20 cellular contexts compared by ENCODE assay signal in genomic region chr2:43008388-43008787, GRCh38.
DNase-seq lines count a peak whose midpoint lies in the region; ATAC-seq and TF ChIP-seq lines count a peak whose summit lies in the region.
"Had no signal": no experiment of that assay in that cellular context is flagged by ENCODE, and none has a peak within 500 bp of the region (broad histone marks: within the 10 kb centered on the region; RNA-seq: fewer than 3 reads in every experiment).

No MANE protein-coding gene starts in this region.

- H3K4me3 ChIP-seq in Peyer's patch (no peak overlapping the region), aorta (ENCODE audit: low read length in 2 of 2) (no peak overlapping the region)
- H3K4me3 ChIP-seq: A549, GM23338 had no signal

- H3K9me3 ChIP-seq in Peyer's patch: no peaks in the 10 kb centered on the region
- H3K9me3 ChIP-seq in aorta (ENCODE audit: control insufficient read depth, low read length): peaks cover 2% of the 10 kb centered on the region
- H3K9me3 ChIP-seq: A549 had no signal

- peaks cover 0 to 3% of the 10 kb centered on the region in 2 donors for H3K27me3 ChIP-seq in Peyer's patch
- no peaks in the 10 kb centered on the region for H3K27me3 ChIP-seq in aorta (ENCODE audit: control insufficient read depth in 1 of 2, insufficient read depth in 2 of 2, low read length in 1 of 2)

- no peak for ATAC-seq in aorta (ENCODE audit: low FRiP score)
- ATAC-seq: A549, GM23338, Right ventricle myocardium inferior had no signal

- H3K27ac ChIP-seq in Peyer's patch (no peak overlapping the region), aorta (ENCODE audit: low read depth in 1 of 2, low read length in 2 of 2) (no peak overlapping the region)
- H3K27ac ChIP-seq: A549, KMS-11 had no signal

- intact Hi-C loops in aorta (cut with DNase I): no loop called here

- H3K36me3 ChIP-seq in Peyer's patch: no peaks in the 10 kb centered on the region
- no peaks in the 10 kb centered on the region for H3K36me3 ChIP-seq in aorta (ENCODE audit: control insufficient read depth in 1 of 2, insufficient read depth in 2 of 2, low read length in 1 of 2)

- WGBS in aorta, 2 donors: 75 to 94% methylated on average over 4 of the region's 4 CpGs

- H3K4me1 ChIP-seq in Peyer's patch (peaks cover 0 to 21% (median 3%) of the 10 kb centered on the region in 4 donors), aorta (ENCODE audit: control insufficient read depth in 1 of 2, insufficient read depth in 2 of 2, low read length in 2 of 2) (no peaks in the 10 kb centered on the region)

- TF ChIP-seq CTCF in Peyer's patch (IDR thresholded peaks at IDR 0.05): no peak

- TF ChIP-seq POLR2A in Peyer's patch (IDR thresholded peaks at IDR 0.05): no peak

- peak; percentile 27 for DNase-seq in activated effector memory CD4-positive, alpha-beta T cell treated with anti-CD3 and anti-CD28 coated beads, Interleukin-2, amount 50 U/mL, for 16 hours
- no peak for DNase-seq in activated effector memory CD4-positive, alpha-beta T cell treated with Interleukin-2 at 50 U/mL for 16 hours
- DNase-seq in Peyer's patch: peak in 2 of 3 donors; percentile 13 to 36
- DNase-seq in mesenteric fat pad (ENCODE audit: low spot score): peak; percentile 14
- peak; percentile 19 for DNase-seq in ureter (ENCODE audit: low spot score)
- DNase-seq in activated T-cell treated with anti-CD3 and anti-CD28 coated beads, Interleukin-2, amount 50 U/mL, for 1 hour: no peak
- DNase-seq in aorta: no peak
- DNase-seq: DMS53, GDM1, HCEC 1CT, NCI-H1092 treated with DMSO at 0.1 percent for 48 hours, NCI-H146, NCI-H2029, NCI-H2227 treated with DMSO at 0.1 percent for 48 hours, NCI-H510A treated with DMSO at 0.1 percent for 48 hours, NCI-H748 treated with DMSO at 0.1 percent for 48 hours had no signal

Comparison
In these comparisons a context has a peak if more than half of its experiments do, and no peak if none do; other contexts are left out.
1. DNase-seq: peak in activated effector memory CD4-positive, alpha-beta T cell treated with anti-CD3 and anti-CD28 coated beads, Interleukin-2, amount 50 U/mL, for 16 hours (single experiment), Peyer's patch (2 of 3), mesenteric fat pad (single experiment) and ureter (single experiment); none in activated effector memory CD4-positive, alpha-beta T cell treated with Interleukin-2 at 50 U/mL for 16 hours (single experiment), activated T-cell treated with anti-CD3 and anti-CD28 coated beads, Interleukin-2, amount 50 U/mL, for 1 hour (single experiment) and aorta (0 of 2).